11 cellular contexts compared by ENCODE assay signal in genomic region chr11:111939836-111940604, GRCh38. TPM values are rescaled to one million over a fixed set of nuclear protein-coding genes. Genes with fewer than 3 reads are reported as not detected.
DNase-seq lines count a peak whose midpoint lies in the region; ATAC-seq and FAIRE-seq lines count a peak whose summit lies in the region.
"Had no signal": no experiment of that assay in that cellular context is flagged by ENCODE, and none has a peak within 500 bp of the region (broad histone marks: within the 10 kb centered on the region; RNA-seq: fewer than 3 reads in every experiment).

No MANE protein-coding gene starts in this region.

- H3K27me3 ChIP-seq in skeletal muscle satellite cell (ENCODE audit: control insufficient read depth, insufficient read depth, low read length), result no peaks in the 10 kb centered on the region

- H3K27me3 Mint-ChIP-seq in activated CD4-positive, alpha-beta T cell treated with anti-CD3 and anti-CD28 coated beads, Interleukin-2, amount 10 ng/mL, durations not matched to agents 7 days and 5 days, result no peaks in the 10 kb centered on the region
- H3K27me3 Mint-ChIP-seq: activated CD8-positive, alpha-beta memory T cell treated with anti-CD3 and anti-CD28 coated beads, Interleukin-2, amount 10 ng/mL, durations not matched to agents 7 days and 5 days had no signal

- peaks cover 89% of the 10 kb centered on the region for H3K4me1 ChIP-seq in skeletal muscle satellite cell (ENCODE audit: control insufficient read depth, insufficient read depth, low read length)

- H3K9me3 ChIP-seq in skeletal muscle satellite cell (replicated peaks; ENCODE audit: low read length), result no peaks in the 10 kb centered on the region

- POLR2A ChIA-PET in activated CD4-positive, alpha-beta T cell treated with anti-CD3 and anti-CD28 coated beads, Interleukin-2, amount 10 ng/mL, durations not matched to agents 7 days and 5 days (lab: Charles Lee), result no interaction called here

- ATAC-seq in esophagus mucosa (peak; percentile 14), GM18868 (IDR thresholded peaks at IDR 0.05; ENCODE audit: unreplicated experiment) (no peak)
- ATAC-seq: activated CD8-positive, alpha-beta memory T cell treated with anti-CD3 and anti-CD28 coated beads, Interleukin-2, amount 10 ng/mL, durations not matched to agents 7 days and 5 days had no signal

- peak overlapping the region; percentile 64 for H3K9ac ChIP-seq in skeletal muscle satellite cell (ENCODE audit: low read depth, low read length)

- H3K4me3 Mint-ChIP-seq in activated CD4-positive, alpha-beta T cell treated with anti-CD3 and anti-CD28 coated beads, Interleukin-2, amount 10 ng/mL, durations not matched to agents 7 days and 5 days, result no peak overlapping the region

- H3K9me3 Mint-ChIP-seq in activated CD4-positive, alpha-beta T cell treated with anti-CD3 and anti-CD28 coated beads, Interleukin-2, amount 10 ng/mL, durations not matched to agents 7 days and 5 days, result no peaks in the 10 kb centered on the region
- H3K9me3 Mint-ChIP-seq: IgD-negative memory B cell had no signal

- no peaks in the 10 kb centered on the region for H3K36me3 ChIP-seq in skeletal muscle satellite cell (ENCODE audit: insufficient read depth, low read length)

- H3K4me2 ChIP-seq in skeletal muscle satellite cell (ENCODE audit: low read length), result peak overlapping the region; percentile 89

- DNase-seq in H4 (ENCODE audit: low spot score) (peak; percentile 63), RCC 7860 (ENCODE audit: low spot score) (peak; percentile 93)
- DNase-seq in activated CD8-positive, alpha-beta memory T cell treated with anti-CD3 and anti-CD28 coated beads, Interleukin-2, amount 50 U/mL, for 4 hours, result no peak
- DNase-seq in activated CD4-positive, alpha-beta T cell treated with anti-CD3 and anti-CD28 coated beads, Interleukin-2, amount 10 ng/mL, durations not matched to agents 7 days and 5 days, result no peak
- DNase-seq: activated CD8-positive, alpha-beta memory T cell treated with anti-CD3 and anti-CD28 coated beads, Interleukin-2, amount 10 ng/mL, durations not matched to agents 7 days and 5 days; foreskin melanocyte; SHP77 had no signal

- no peaks in the 10 kb centered on the region for H3K36me3 Mint-ChIP-seq in activated CD4-positive, alpha-beta T cell treated with anti-CD3 and anti-CD28 coated beads, Interleukin-2, amount 10 ng/mL, durations not matched to agents 7 days and 5 days (ENCODE audit: low read depth)

- peaks cover 50% of the 10 kb centered on the region for H3K4me1 Mint-ChIP-seq in activated CD4-positive, alpha-beta T cell treated with anti-CD3 and anti-CD28 coated beads, Interleukin-2, amount 10 ng/mL, durations not matched to agents 7 days and 5 days

- CTCF ChIA-PET in activated CD4-positive, alpha-beta T cell treated with anti-CD3 and anti-CD28 coated beads, Interleukin-2, amount 10 ng/mL, durations not matched to agents 7 days and 5 days (lab: Charles Lee), result interaction anchor here (0.5 to 2.4 kb wide), 7 partner anchors 8 to 118 kb away, joined by 3 to 12 read pairs (median 7); no protein-coding TSS in a partner anchor

- peak overlapping the region; percentile 12 for H3K4me3 ChIP-seq in skeletal muscle satellite cell (ENCODE audit: low read length)

- no peak overlapping the region for H3K27ac Mint-ChIP-seq in activated CD4-positive, alpha-beta T cell treated with anti-CD3 and anti-CD28 coated beads, Interleukin-2, amount 10 ng/mL, durations not matched to agents 7 days and 5 days

- peak; percentile 92 for FAIRE-seq in RCC 7860 (lab: Jason Lieb, UNC)

RNA-seq across cellular contexts. Expression of gene DIXDC1, which starts 2.9 kb away (rescaled TPM):
- total RNA-seq in H4 (2014; rRNA removed; shearing (Covaris generic)), result 4.4 and 6.3 TPM in 2 replicates
- total RNA-seq in esophagus mucosa, result 3.3 TPM
- total RNA-seq in skeletal muscle satellite cell (2012; rRNA removed), result 11.2 and 14.9 TPM in 2 replicates
- total RNA-seq in activated CD4-positive, alpha-beta T cell treated with anti-CD3 and anti-CD28 coated beads, Interleukin-2, amount 10 ng/mL, durations not matched to agents 7 days and 5 days, result 1 to 10 TPM; 3.1 to 4.1 TPM

RNA-seq across cellular contexts. Expression of gene C11orf52, which starts 21.3 kb away (rescaled TPM):
- not detected in 2 replicates for total RNA-seq in H4 (2014; rRNA removed; shearing (Covaris generic))
- 3.5 TPM for total RNA-seq in esophagus mucosa
- total RNA-seq in skeletal muscle satellite cell (2012; rRNA removed), result not detected in 2 replicates
- total RNA-seq in activated CD4-positive, alpha-beta T cell treated with anti-CD3 and anti-CD28 coated beads, Interleukin-2, amount 10 ng/mL, durations not matched to agents 7 days and 5 days, result under 1 TPM in 1 of 2 experiments, not detected in 1; 0.27 TPM
- total RNA-seq: activated CD8-positive, alpha-beta memory T cell treated with anti-CD3 and anti-CD28 coated beads, Interleukin-2, amount 10 ng/mL, durations not matched to agents 7 days and 5 days had no signal

RNA-seq across cellular contexts. Expression of gene HSPB2, which starts 27.5 kb away (rescaled TPM):
- not detected in 2 replicates for total RNA-seq in H4 (2014; rRNA removed; shearing (Covaris generic))
- total RNA-seq in esophagus mucosa, result 0.32 TPM
- under 0.01 and 1.5 TPM in 2 replicates for total RNA-seq in skeletal muscle satellite cell (2012; rRNA removed)
- total RNA-seq in activated CD4-positive, alpha-beta T cell treated with anti-CD3 and anti-CD28 coated beads, Interleukin-2, amount 10 ng/mL, durations not matched to agents 7 days and 5 days, result not detected
- total RNA-seq: activated CD8-positive, alpha-beta memory T cell treated with anti-CD3 and anti-CD28 coated beads, Interleukin-2, amount 10 ng/mL, durations not matched to agents 7 days and 5 days had no signal

RNA-seq across cellular contexts. Expression of gene CRYAB, which starts 28.4 kb away (rescaled TPM):
- total RNA-seq in H4 (2014; rRNA removed; shearing (Covaris generic)), result 0.15 TPM in 1 of 2 replicates, not detected in the other
- total RNA-seq in esophagus mucosa, result 19.6 TPM
- 23.1 and 30.1 TPM in 2 replicates for total RNA-seq in skeletal muscle satellite cell (2012; rRNA removed)
- not detected for total RNA-seq in activated CD4-positive, alpha-beta T cell treated with anti-CD3 and anti-CD28 coated beads, Interleukin-2, amount 10 ng/mL, durations not matched to agents 7 days and 5 days
- total RNA-seq: activated CD8-positive, alpha-beta memory T cell treated with anti-CD3 and anti-CD28 coated beads, Interleukin-2, amount 10 ng/mL, durations not matched to agents 7 days and 5 days had no signal

Comparison
In these comparisons a context has a peak if more than half of its experiments do, and no peak if none do; other contexts are left out.
1. DNase-seq: peak in H4 (single experiment) and RCC 7860 (single experiment); none in activated CD8-positive, alpha-beta memory T cell treated with anti-CD3 and anti-CD28 coated beads, Interleukin-2, amount 50 U/mL, for 4 hours (single experiment) and activated CD4-positive, alpha-beta T cell treated with anti-CD3 and anti-CD28 coated beads, Interleukin-2, amount 10 ng/mL, durations not matched to agents 7 days and 5 days (single experiment).